17 cellular contexts compared by ENCODE assay signal in genomic region chr21:37431243-37431642, GRCh38.
DNase-seq lines count a peak whose midpoint lies in the region; ATAC-seq and TF ChIP-seq lines count a peak whose summit lies in the region.
"Had no signal": no experiment of that assay in that cellular context is flagged by ENCODE, and none has a peak within 500 bp of the region (broad histone marks: within the 10 kb centered on the region; RNA-seq: fewer than 3 reads in every experiment).

No MANE protein-coding gene starts in this region.

- peak overlapping the region; percentile 61 for H3K27ac Mint-ChIP-seq in activated naive CD8-positive, alpha-beta T cell
- no peak overlapping the region for H3K27ac Mint-ChIP-seq in activated naive CD8-positive, alpha-beta T cell treated with anti-CD3 and anti-CD28 coated beads, Interleukin-2, amount 50 U/mL, for 24 hours
- H3K27ac Mint-ChIP-seq in activated T-helper 17 cell treated with anti-CD3 and anti-CD28 coated beads, Interleukin-2, amount 50 U/mL, for 72 hours: peak overlapping the region; percentile 21
- peak overlapping the region; percentile 57 for H3K27ac Mint-ChIP-seq in stimulated activated effector memory CD8-positive, alpha-beta T cell treated with anti-CD3 and anti-CD28 coated beads, Interleukin-12 subunit alpha, Interleukin-12 subunit beta, amount 100 ng/mL, for 72 hours
- H3K27ac Mint-ChIP-seq: activated CD8-positive, alpha-beta memory T cell treated with anti-CD3 and anti-CD28 coated beads, Interleukin-2, amount 10 ng/mL, durations not matched to agents 7 days and 5 days had no signal

- H3K36me3 Mint-ChIP-seq in activated naive CD8-positive, alpha-beta T cell: peaks cover 8% of the 10 kb centered on the region
- H3K36me3 Mint-ChIP-seq in activated naive CD8-positive, alpha-beta T cell treated with anti-CD3 and anti-CD28 coated beads, Interleukin-2, amount 50 U/mL, for 24 hours (ENCODE audit: low read depth): peaks cover 16% of the 10 kb centered on the region
- peaks cover 59% of the 10 kb centered on the region for H3K36me3 Mint-ChIP-seq in activated T-helper 17 cell treated with anti-CD3 and anti-CD28 coated beads, Interleukin-2, amount 50 U/mL, for 72 hours (ENCODE audit: low read depth)
- peaks cover 44% of the 10 kb centered on the region for H3K36me3 Mint-ChIP-seq in stimulated activated effector memory CD8-positive, alpha-beta T cell treated with anti-CD3 and anti-CD28 coated beads, Interleukin-12 subunit alpha, Interleukin-12 subunit beta, amount 100 ng/mL, for 72 hours

- peaks cover 63% of the 10 kb centered on the region for H3K4me1 Mint-ChIP-seq in activated naive CD8-positive, alpha-beta T cell (ENCODE audit: low read depth)
- peaks cover 57% of the 10 kb centered on the region for H3K4me1 Mint-ChIP-seq in activated naive CD8-positive, alpha-beta T cell treated with anti-CD3 and anti-CD28 coated beads, Interleukin-2, amount 50 U/mL, for 24 hours
- H3K4me1 Mint-ChIP-seq in activated T-helper 17 cell treated with anti-CD3 and anti-CD28 coated beads, Interleukin-2, amount 50 U/mL, for 72 hours: peaks cover 29% of the 10 kb centered on the region
- peaks cover 50% of the 10 kb centered on the region for H3K4me1 Mint-ChIP-seq in stimulated activated effector memory CD8-positive, alpha-beta T cell treated with anti-CD3 and anti-CD28 coated beads, Interleukin-12 subunit alpha, Interleukin-12 subunit beta, amount 100 ng/mL, for 72 hours

- TF ChIP-seq EP300 in tibial nerve (IDR thresholded peaks at IDR 0.05): no peak

- H3K9me3 Mint-ChIP-seq in activated naive CD8-positive, alpha-beta T cell (ENCODE audit: low read depth): no peaks in the 10 kb centered on the region
- peaks cover 2% of the 10 kb centered on the region for H3K9me3 Mint-ChIP-seq in activated naive CD8-positive, alpha-beta T cell treated with anti-CD3 and anti-CD28 coated beads, Interleukin-2, amount 50 U/mL, for 24 hours
- H3K9me3 Mint-ChIP-seq in activated T-helper 17 cell treated with anti-CD3 and anti-CD28 coated beads, Interleukin-2, amount 50 U/mL, for 72 hours: no peaks in the 10 kb centered on the region
- peaks cover 1% of the 10 kb centered on the region for H3K9me3 Mint-ChIP-seq in stimulated activated effector memory CD8-positive, alpha-beta T cell treated with anti-CD3 and anti-CD28 coated beads, Interleukin-12 subunit alpha, Interleukin-12 subunit beta, amount 100 ng/mL, for 72 hours

- H3K27me3 Mint-ChIP-seq in activated naive CD8-positive, alpha-beta T cell: no peaks in the 10 kb centered on the region
- no peaks in the 10 kb centered on the region for H3K27me3 Mint-ChIP-seq in activated naive CD8-positive, alpha-beta T cell treated with anti-CD3 and anti-CD28 coated beads, Interleukin-2, amount 50 U/mL, for 24 hours
- H3K27me3 Mint-ChIP-seq in activated T-helper 17 cell treated with anti-CD3 and anti-CD28 coated beads, Interleukin-2, amount 50 U/mL, for 72 hours: no peaks in the 10 kb centered on the region
- H3K27me3 Mint-ChIP-seq: activated B cell treated with CpG ODN at 0.5 μM for 24 hours; activated CD8-positive, alpha-beta memory T cell treated with anti-CD3 and anti-CD28 coated beads, Interleukin-2, amount 10 ng/mL, durations not matched to agents 7 days and 5 days had no signal

- no peak overlapping the region for H3K4me3 ChIP-seq in liver (ENCODE audit: low read depth in 1 of 3, low read length in 3 of 3)
- no peak overlapping the region for H3K4me3 ChIP-seq in tibial nerve
- H3K4me3 ChIP-seq: mucosa of descending colon, stomach, vagina had no signal

- ATAC-seq in activated naive CD8-positive, alpha-beta T cell treated with anti-CD3 and anti-CD28 coated beads, Interleukin-2, amount 50 U/mL, for 24 hours: no peak
- ATAC-seq in activated T-helper 17 cell treated with anti-CD3 and anti-CD28 coated beads, Interleukin-2, amount 50 U/mL, for 72 hours (replicated peaks): no peak
- ATAC-seq in stimulated activated effector memory CD8-positive, alpha-beta T cell treated with anti-CD3 and anti-CD28 coated beads, Interleukin-12 subunit alpha, Interleukin-12 subunit beta, amount 100 ng/mL, for 72 hours: no peak
- ATAC-seq: activated CD8-positive, alpha-beta memory T cell treated with anti-CD3 and anti-CD28 coated beads, Interleukin-2, amount 10 ng/mL, durations not matched to agents 7 days and 5 days had no signal

- TF ChIP-seq POLR2A in tibial nerve (IDR thresholded peaks at IDR 0.05): no peak

- no peak overlapping the region for H3K9ac ChIP-seq in liver (ENCODE audit: low read depth in 1 of 2, low read length in 2 of 2)

- H3K36me3 ChIP-seq in liver (ENCODE audit: control insufficient read depth in 4 of 4, insufficient read depth in 3 of 4, low read depth in 1 of 4, low read length in 3 of 4) (peaks cover 0 to 2% (median 0%) of the 10 kb centered on the region in 4 donors), tibial nerve (peaks cover 0 to 6% (median 0%) of the 10 kb centered on the region in 3 donors)
- H3K36me3 ChIP-seq: vagina had no signal

- DNase-seq in activated naive CD8-positive, alpha-beta T cell treated with anti-CD3 and anti-CD28 coated beads, Interleukin-2, amount 50 U/mL, for 24 hours: no peak
- no peak for DNase-seq in stimulated activated effector memory CD8-positive, alpha-beta T cell treated with anti-CD3 and anti-CD28 coated beads, Interleukin-12 subunit alpha, Interleukin-12 subunit beta, amount 100 ng/mL, for 72 hours (ENCODE audit: low spot score in 2 of 2)
- DNase-seq in GM19238 (ENCODE audit: insufficient read length, low spot score): no peak
- no peak for DNase-seq in stimulated activated CD4-positive, alpha-beta T cell treated with anti-CD3 and anti-CD28 coated beads, Interleukin-4, amount 100 ng/mL, for 4 hours
- DNase-seq in tibial nerve (ENCODE audit: low spot score in 2 of 2): no peak
- DNase-seq: activated B cell treated with CpG ODN at 0.5 μM for 24 hours; activated CD8-positive, alpha-beta memory T cell treated with anti-CD3 and anti-CD28 coated beads, Interleukin-2, amount 10 ng/mL, durations not matched to agents 7 days and 5 days; kidney glomerular epithelial cell; mucosa of descending colon; posterior cingulate gyrus; SHP77; stomach had no signal

- H3K4me3 Mint-ChIP-seq in activated naive CD8-positive, alpha-beta T cell: no peak overlapping the region
- H3K4me3 Mint-ChIP-seq in activated naive CD8-positive, alpha-beta T cell treated with anti-CD3 and anti-CD28 coated beads, Interleukin-2, amount 50 U/mL, for 24 hours: no peak overlapping the region
- H3K4me3 Mint-ChIP-seq in activated T-helper 17 cell treated with anti-CD3 and anti-CD28 coated beads, Interleukin-2, amount 50 U/mL, for 72 hours: no peak overlapping the region
- no peak overlapping the region for H3K4me3 Mint-ChIP-seq in stimulated activated effector memory CD8-positive, alpha-beta T cell treated with anti-CD3 and anti-CD28 coated beads, Interleukin-12 subunit alpha, Interleukin-12 subunit beta, amount 100 ng/mL, for 72 hours
- H3K4me3 Mint-ChIP-seq: activated B cell treated with CpG ODN at 0.5 μM for 24 hours; activated CD8-positive, alpha-beta memory T cell treated with anti-CD3 and anti-CD28 coated beads, Interleukin-2, amount 10 ng/mL, durations not matched to agents 7 days and 5 days; activated naive CD4-positive, alpha-beta T cell treated with anti-CD3 and anti-CD28 coated beads for 36 hours had no signal

- no peaks in the 10 kb centered on the region for H3K27me3 ChIP-seq in liver (ENCODE audit: control insufficient read depth in 4 of 4, insufficient read depth in 4 of 4, low read length in 3 of 4)
- no peaks in the 10 kb centered on the region for H3K27me3 ChIP-seq in tibial nerve
- H3K27me3 ChIP-seq: stomach, vagina had no signal

- TF ChIP-seq CTCF in liver (IDR thresholded peaks at IDR 0.05; ENCODE audit: low read depth, low read length, missing input control) (no peak), tibial nerve (IDR thresholded peaks at IDR 0.05) (no peak)

- WGBS in liver: 47% methylated on average over 4 of the region's 4 CpGs
- 76 to 79% methylated on average over 4 of the region's 4 CpGs for WGBS in tibial nerve, 2 donors

- no peak for TF ChIP-seq RAD21 in liver (IDR thresholded peaks at IDR 0.05)

- H3K27ac ChIP-seq in liver (ENCODE audit: low read depth in 1 of 2, low read length in 2 of 2) (peak overlapping the region; percentile 7 to 33), tibial nerve (no peak overlapping the region)
- H3K27ac ChIP-seq: stomach, vagina had no signal

- H3K9me3 ChIP-seq in liver (ENCODE audit: control insufficient read depth in 4 of 4, low read length in 3 of 4) (no peaks in the 10 kb centered on the region), tibial nerve (no peaks in the 10 kb centered on the region)
- H3K9me3 ChIP-seq: mucosa of descending colon, stomach, vagina had no signal

- H3K4me1 ChIP-seq in liver (ENCODE audit: control insufficient read depth in 4 of 4, insufficient read depth in 4 of 4, low read length in 3 of 4) (peaks cover 8 to 49% (median 29%) of the 10 kb centered on the region in 4 donors), tibial nerve (peaks cover 0 to 57% (median 10%) of the 10 kb centered on the region in 4 donors)

TF ChIP-seq in liver, 16 proteins besides CTCF, POLR2A, EP300 and RAD21:
- TF ChIP-seq HNF4A (conservative IDR thresholded peaks at IDR 0.05) (peak; percentile 31 to 39), FOXA2 (IDR thresholded peaks at IDR 0.05) (no peak)

Comparison
In these comparisons a context has a peak if more than half of its experiments do, and no peak if none do; other contexts are left out.
1. H3K27ac ChIP-seq: peak in liver (2 of 2); none in tibial nerve (0 of 4).